Comparison of ENCODE assay signal across 20 cellular contexts in the genomic region with DNA sequence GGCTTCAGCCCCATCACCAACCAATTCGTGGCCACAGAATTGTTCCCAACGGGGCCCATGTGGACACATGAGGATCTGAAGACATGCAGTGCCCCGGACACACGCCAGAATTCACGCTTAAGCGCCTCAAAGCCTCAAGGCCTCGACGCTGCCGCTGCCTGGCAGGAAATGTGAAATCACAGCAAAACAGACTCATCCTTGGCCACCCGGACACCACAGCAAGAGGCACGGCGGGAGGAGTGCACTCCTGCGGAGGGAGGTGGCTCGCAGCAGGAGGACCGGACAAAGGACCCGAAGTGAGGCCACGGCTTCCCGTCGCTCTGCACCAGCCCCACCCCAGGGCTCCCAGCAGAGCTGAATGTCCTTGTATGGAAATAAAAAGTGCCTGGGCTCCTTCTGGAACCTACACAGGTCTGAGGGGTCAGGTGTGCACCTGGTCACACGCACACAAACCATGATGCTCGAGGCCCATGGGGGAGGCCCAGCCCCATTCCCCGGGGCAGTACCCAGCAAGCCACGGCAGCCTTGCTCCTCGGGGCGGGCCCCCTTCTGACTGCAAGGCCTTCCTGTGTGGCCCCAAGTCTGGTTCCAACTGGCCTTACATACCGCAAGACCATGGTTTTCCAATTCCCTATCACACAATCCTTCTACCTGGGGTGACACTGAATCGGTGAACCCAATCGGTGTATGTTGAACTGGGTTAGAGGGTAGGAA. TPM values are rescaled to one million over a fixed set of nuclear protein-coding genes. Genes with fewer than 3 reads are reported as not detected.
A peak's percentile ranks its signal among the peaks of the same experiment; 100 is the strongest.
DNase-seq lines count a peak whose midpoint lies in the region; ATAC-seq, FAIRE-seq and TF ChIP-seq lines count a peak whose summit lies in the region.
"Had no signal": no experiment of that assay in that cellular context is flagged by ENCODE, and none has a peak within 500 bp of the region (broad histone marks: within the 10 kb centered on the region; RNA-seq: fewer than 3 reads in every experiment).

No MANE protein-coding gene starts in this region.

- peaks cover 5% of the 10 kb centered on the region for H3K9me1 ChIP-seq in K562 (ENCODE audit: control insufficient read depth, insufficient read depth, low read length)

- no peak for ATAC-seq in Right ventricle myocardium inferior
- no peak for ATAC-seq in Right ventricle myocardium superior (ENCODE audit: poor library complexity)
- ATAC-seq in K562: no peak
- no peak for ATAC-seq in sciatic nerve
- ATAC-seq: CD8-positive, alpha-beta T cell had no signal

- peaks cover 45% of the 10 kb centered on the region for H4K20me1 ChIP-seq in K562 (replicated peaks; ENCODE audit: control insufficient read depth, insufficient read depth, low read length)

- H3K9ac ChIP-seq in K562 (ENCODE audit: insufficient read depth in 1 of 2, low read depth in 2 of 2, low read length in 2 of 2): no peak overlapping the region; a peak in 1 of 4 replicates

- CTCF ChIA-PET in K562 (lab: Yijun Ruan, JAX; ENCODE audit: low intra/inter-chr PET ratio): no interaction called here

- no peak for TF ChIP-seq RAD21 in K562 (CRISPR knock-in tag; conservative IDR thresholded peaks at IDR 0.05 in 1 of 2, IDR thresholded peaks at IDR 0.05 in 1 of 2)

- FAIRE-seq in GM12891 (lab: Jason Lieb, UNC): no peak
- no peak for FAIRE-seq in K562 (lab: Jason Lieb, UNC)
- FAIRE-seq: D721Med, G401.6, GM19239, H1 had no signal

- POLR2A ChIA-PET in K562 (lab: Yijun Ruan, JAX): interaction anchor here (0.6 to 3.2 kb wide), 9 partner anchors 7 to 173 kb away, joined by 3 to 17 read pairs (median 5); no protein-coding TSS in a partner anchor

- H3K4me2 ChIP-seq in K562 (ENCODE audit: insufficient read depth, low read length): no peak overlapping the region

- DNase-seq in Right ventricle myocardium inferior (ENCODE audit: missing footprints): peak; percentile 18
- no peak for DNase-seq in Right ventricle myocardium superior
- DNase-seq in GM12891 (ENCODE audit: insufficient read length, low spot score): no peak
- DNase-seq in K562 (ENCODE audit: extremely low read depth in 1 of 4, low spot score in 3 of 4): no peak
- DNase-seq in ureter (ENCODE audit: low spot score): peak; percentile 62
- no peak for DNase-seq in sciatic nerve (ENCODE audit: low spot score)
- DNase-seq in NCI-H774 (lab: John Stamatoyannopoulos, UW): no peak
- DNase-seq: 8988T; ACHN; CD8-positive, alpha-beta T cell; COR-L47; DMS153; DMS79 treated with DMSO at 0.1 percent for 48 hours; EL; HFFc6 had no signal

- intact Hi-C loops in Right ventricle myocardium inferior (cut with DNase I) (no loop called here), Right ventricle myocardium superior (cut with DNase I) (no loop called here), K562 (cut with micrococcal nuclease) (no loop called here), sciatic nerve (cut with DNase I) (no loop called here)

- no peak overlapping the region for H3K4me3 ChIP-seq in K562
- H3K4me3 ChIP-seq: HAP-1 had no signal

- H3K79me2 ChIP-seq in K562 (ENCODE audit: control insufficient read depth, insufficient read depth, low read length): peaks cover 60% of the 10 kb centered on the region

- no peaks in the 10 kb centered on the region for H3K9me3 ChIP-seq in K562 (replicated peaks; ENCODE audit: control insufficient read depth, insufficient read depth, low read depth, low read length)
- H3K9me3 ChIP-seq: HAP-1 had no signal

- 98% methylated on average over 26 of the region's 28 CpGs for WGBS in K562 (ENCODE audit: insufficient coverage, low coverage, missing lambda C conversion rate)

- TF ChIP-seq POLR2A in GM12891 (IDR thresholded peaks at IDR 0.05; ENCODE audit: low read depth, low read length): no peak
- TF ChIP-seq POLR2A in K562 (conservative IDR thresholded peaks at IDR 0.05): no peak

- no peak for TF ChIP-seq EP300 in K562 (IDR thresholded peaks at IDR 0.05; ENCODE audit: low read length)

- TF ChIP-seq CTCF in K562 (IDR thresholded peaks at IDR 0.05 in 2 of 3, conservative IDR thresholded peaks at IDR 0.05 in 1 of 3; ENCODE audit: insufficient read depth in 2 of 3, low read depth in 1 of 3, low read length in 3 of 3): no peak

- H3K27me3 ChIP-seq in K562 (ENCODE audit: control insufficient read depth in 2 of 2, insufficient read depth in 2 of 2, low read length in 2 of 2): no peaks in the 10 kb centered on the region

- H3K36me3 ChIP-seq in K562 (ENCODE audit: control insufficient read depth, insufficient read depth, low read length): peaks cover 100% of the 10 kb centered on the region

- H2AFZ ChIP-seq in K562 (ENCODE audit: low read depth, low read length): no peak overlapping the region

- H3K4me1 ChIP-seq in K562 (replicated peaks in 1 of 2; ENCODE audit: control insufficient read depth in 2 of 2, insufficient read depth in 2 of 2, low read length in 2 of 2): peaks cover 0 to 23% of the 10 kb centered on the region in 2 experiments; a peak in 3 of 5 replicates
- H3K4me1 ChIP-seq: HAP-1 had no signal

- no TSS peak for BruUV-seq in K562 (replicated peaks; lab: Mats Ljungman, UMichigan)

- in situ Hi-C loops in K562 (cut with MboI): no loop called here

- H3K27ac ChIP-seq in K562 (ENCODE audit: extremely low read depth, low read depth, low read length): no peak overlapping the region

TF ChIP-seq in GM12891, 5 proteins besides CTCF, POLR2A, EP300 and RAD21:
- no peak for TF ChIP-seq POU2F2 (IDR thresholded peaks at IDR 0.05; ENCODE audit: low read depth, low read length)
- 0 out of 2 replicates have a peak, but pooled peaks have one; percentile 48 for TF ChIP-seq POLR2AphosphoS5 (IDR thresholded peaks at IDR 0.05; ENCODE audit: low read depth, low read length)

TF ChIP-seq in K562, 482 proteins besides CTCF, POLR2A, EP300 and RAD21 (continues in another document):
- TF ChIP-seq SFPQ (IDR thresholded peaks at IDR 0.05; ENCODE audit: low read depth, low read length): no peak
- TF ChIP-seq STAT5B (CRISPR knock-in tag; IDR thresholded peaks at IDR 0.05): no peak
- no peak for TF ChIP-seq ADNP (tag; IDR thresholded peaks at IDR 0.05)

RNA-seq across cellular contexts. Expression of gene SEC16A, which starts 10.0 kb away (rescaled TPM):
- 22.3 TPM for total RNA-seq in Right ventricle myocardium inferior
- total RNA-seq in Right ventricle myocardium superior: 21.4 TPM
- 31.0 TPM for polyA plus RNA-seq in GM12891 (2012; ENCODE audit: low read depth, missing spikeins)
- total RNA-seq in K562 (2011; cell fraction: chromatin; rRNA removed; ENCODE audit: low replicate concordance): 131 and 191 TPM in 2 replicates
- total RNA-seq in K562 (2011; cell fraction: nucleolus; rRNA removed): 87.9 and 99.6 TPM in 2 replicates
- 87.4 and 93.4 TPM in 2 replicates for total RNA-seq in K562 (2011; cell fraction: nucleoplasm; rRNA removed)
- 17.1 and 20.1 TPM in 2 replicates for total RNA-seq in K562 (2014; rRNA removed)
- total RNA-seq in K562 (2014; rRNA removed; fragmentation: Illumina TruSeq; extraction: Trizol): 9.1 and 9.3 TPM in 2 replicates
- 8.7 and 11.1 TPM in 2 replicates for total RNA-seq in K562 (2015; rRNA removed; fragmentation: Illumina TruSeq; extraction: Trizol)
- 56.1 and 62.8 TPM in 2 replicates for total RNA-seq in K562 (2021)
- 14.0 and 25.1 TPM in 2 replicates for polyA plus RNA-seq in K562 (2011; rRNA removed)
- polyA plus RNA-seq in K562 (2011; cell fraction: cytosol; rRNA removed): 14.1 and 19.3 TPM in 2 replicates
- 83.4 and 92.4 TPM in 2 replicates for polyA plus RNA-seq in K562 (2011; cell fraction: nucleus; rRNA removed)
- 40.9 and 50.7 TPM in 2 replicates for polyA plus RNA-seq in K562 (2012)
- 44.6 and 47.6 TPM in 2 replicates for polyA plus RNA-seq in K562 (2014; fragmentation: Illumina TruSeq; extraction: Trizol)
- 10 to 100 TPM in 1 of 2 experiments, 1 to 10 TPM in 1; 8.3 to 12.0 TPM for polyA plus RNA-seq in K562 (2014; fragmentation: Nextera tagmentation; extraction: Ambion mirVana)
- 30.9 and 32.2 TPM in 2 replicates for polyA plus RNA-seq in K562 (2014; rRNA removed)
- polyA minus RNA-seq in K562 (2011; rRNA and poly(A)+ RNA removed): 9.3 and 13.0 TPM in 2 replicates
- 32.1 and 45.6 TPM in 2 replicates for polyA minus RNA-seq in K562 (2011; cell fraction: cytosol; rRNA and poly(A)+ RNA removed)
- polyA minus RNA-seq in K562 (2011; cell fraction: nucleus; rRNA and poly(A)+ RNA removed): 19.7 and 31.5 TPM in 2 replicates
- total RNA-seq in ureter: 102 TPM
- total RNA-seq in sciatic nerve: 52.2 TPM

RNA-seq across cellular contexts. Expression of gene INPP5E, which starts 33.2 kb away (rescaled TPM):
- total RNA-seq in Right ventricle myocardium inferior (10.8 TPM), Right ventricle myocardium superior (10.5 TPM), K562 (2014; rRNA removed) (8.8 and 11.1 TPM in 2 replicates), K562 (2014; rRNA removed; fragmentation: Illumina TruSeq; extraction: Trizol) (2.5 and 2.9 TPM in 2 replicates), K562 (2015; rRNA removed; fragmentation: Illumina TruSeq; extraction: Trizol) (5.4 and 5.7 TPM in 2 replicates), K562 (2021) (16.3 and 17.4 TPM in 2 replicates), ureter (13.5 TPM), sciatic nerve (18.0 TPM)
- 6.6 TPM for polyA plus RNA-seq in GM12891 (2012; ENCODE audit: low read depth, missing spikeins)
- 37.0 and 74.1 TPM in 2 replicates for total RNA-seq in K562 (2011; cell fraction: chromatin; rRNA removed; ENCODE audit: low replicate concordance)
- 37.7 and 43.0 TPM in 2 replicates for total RNA-seq in K562 (2011; cell fraction: nucleolus; rRNA removed)
- total RNA-seq in K562 (2011; cell fraction: nucleoplasm; rRNA removed): 29.3 and 32.3 TPM in 2 replicates
- polyA plus RNA-seq in K562 (2011; rRNA removed) (4.4 and 6.8 TPM in 2 replicates), K562 (2014; fragmentation: Illumina TruSeq; extraction: Trizol) (4.9 and 8.4 TPM in 2 replicates), K562 (2014; fragmentation: Nextera tagmentation; extraction: Ambion mirVana) (under 1 TPM; 0.38 to 0.56 TPM), K562 (2014; rRNA removed) (14.1 and 15.1 TPM in 2 replicates)
- 4.8 and 9.1 TPM in 2 replicates for polyA plus RNA-seq in K562 (2011; cell fraction: cytosol; rRNA removed)
- polyA plus RNA-seq in K562 (2011; cell fraction: nucleus; rRNA removed): 52.4 and 74.6 TPM in 2 replicates
- polyA plus RNA-seq in K562 (2012): 9.4 and 14.3 TPM in 2 replicates
- polyA minus RNA-seq in K562 (2011; rRNA and poly(A)+ RNA removed): 1.9 and 2.4 TPM in 2 replicates
- polyA minus RNA-seq in K562 (2011; cell fraction: cytosol; rRNA and poly(A)+ RNA removed): 3.7 and 3.8 TPM in 2 replicates
- 10.7 and 12.0 TPM in 2 replicates for polyA minus RNA-seq in K562 (2011; cell fraction: nucleus; rRNA and poly(A)+ RNA removed)

Comparison
In these comparisons a context has a peak if more than half of its experiments do, and no peak if none do; other contexts are left out.
1. DNase-seq: peak in Right ventricle myocardium inferior (single experiment) and ureter (single experiment); none in Right ventricle myocardium superior (single experiment), GM12891 (single experiment), K562 (0 of 4), sciatic nerve (single experiment) and NCI-H774 (single experiment).